Comparison of ENCODE assay signal across 1 cellular context in the genomic region with DNA sequence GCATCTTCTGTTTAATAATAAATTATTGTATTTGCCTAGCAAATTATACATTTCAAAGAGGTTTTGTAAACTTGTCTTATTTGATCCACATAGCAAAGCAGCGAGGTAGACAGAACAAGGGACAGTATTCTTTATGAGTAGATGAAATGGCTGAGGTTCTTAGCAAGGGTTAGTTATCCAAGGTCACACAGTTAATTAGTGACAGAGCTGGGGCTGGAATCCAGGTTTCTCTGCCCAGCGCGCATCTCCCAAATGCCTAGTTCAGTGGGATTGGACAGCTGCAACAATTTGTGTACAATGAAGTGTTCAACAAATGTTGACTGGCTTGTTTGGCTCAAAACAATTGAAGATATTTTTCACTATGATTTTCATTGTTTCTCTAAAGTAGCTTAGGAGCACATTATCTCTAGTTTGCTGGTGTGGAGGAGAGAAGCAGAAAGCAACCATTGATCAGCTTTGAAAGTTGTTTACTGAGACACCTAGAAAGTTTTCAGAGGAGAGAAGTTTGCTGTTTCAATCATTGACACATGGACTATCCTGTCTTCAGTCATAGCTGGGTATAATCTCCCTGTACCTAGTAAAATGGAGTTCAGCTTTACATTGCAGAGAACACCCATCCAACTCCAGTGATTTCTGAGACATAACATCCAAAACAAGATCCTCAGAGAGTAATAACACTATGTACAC.
TF ChIP-seq lines count a peak whose summit lies in the region.

No MANE protein-coding gene starts in this region.

TF ChIP-seq in HepG2, 621 proteins besides CTCF, POLR2A, EP300 and RAD21 (continued from another document and continues in another):
- TF ChIP-seq TBX3 (IDR thresholded peaks at IDR 0.05; ENCODE audit: borderline replicate concordance): no peak
- TF ChIP-seq RFXAP (CRISPR knock-in tag; IDR thresholded peaks at IDR 0.05; ENCODE audit: borderline replicate concordance): no peak
- no peak for TF ChIP-seq RBM39 (IDR thresholded peaks at IDR 0.05; ENCODE audit: low read depth, low read length, poor library complexity, severe bottlenecking)
- TF ChIP-seq MED13 (CRISPR knock-in tag; IDR thresholded peaks at IDR 0.05): no peak
- TF ChIP-seq, protein P1, sequence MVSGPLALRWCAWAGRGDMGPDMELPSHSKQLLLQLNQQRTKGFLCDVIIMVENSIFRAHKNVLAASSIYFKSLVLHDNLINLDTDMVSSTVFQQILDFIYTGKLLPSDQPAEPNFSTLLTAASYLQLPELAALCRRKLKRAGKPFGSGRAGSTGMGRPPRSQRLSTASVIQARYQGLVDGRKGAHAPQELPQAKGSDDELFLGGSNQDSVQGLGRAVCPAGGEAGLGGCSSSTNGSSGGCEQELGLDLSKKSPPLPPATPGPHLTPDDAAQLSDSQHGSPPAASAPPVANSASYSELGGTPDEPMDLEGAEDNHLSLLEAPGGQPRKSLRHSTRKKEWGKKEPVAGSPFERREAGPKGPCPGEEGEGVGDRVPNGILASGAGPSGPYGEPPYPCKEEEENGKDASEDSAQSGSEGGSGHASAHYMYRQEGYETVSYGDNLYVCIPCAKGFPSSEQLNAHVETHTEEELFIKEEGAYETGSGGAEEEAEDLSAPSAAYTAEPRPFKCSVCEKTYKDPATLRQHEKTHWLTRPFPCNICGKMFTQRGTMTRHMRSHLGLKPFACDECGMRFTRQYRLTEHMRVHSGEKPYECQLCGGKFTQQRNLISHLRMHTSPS (CRISPR knock-in tag; IDR thresholded peaks at IDR 0.05; ENCODE audit: low read depth): no peak
- TF ChIP-seq ZBTB8A (CRISPR knock-in tag; IDR thresholded peaks at IDR 0.05; ENCODE audit: borderline replicate concordance, low read depth): no peak
- no peak for TF ChIP-seq ZNF737 (CRISPR knock-in tag; IDR thresholded peaks at IDR 0.05; ENCODE audit: borderline replicate concordance)
- TF ChIP-seq ZNF343 (CRISPR knock-in tag; IDR thresholded peaks at IDR 0.05): no peak
- TF ChIP-seq NCOA1 (CRISPR knock-in tag; IDR thresholded peaks at IDR 0.05): no peak
- TF ChIP-seq SMAD3 (CRISPR knock-in tag; IDR thresholded peaks at IDR 0.05): 0 out of 2 replicates have a peak, but pooled peaks have one; percentile 46
- TF ChIP-seq SPEN (CRISPR knock-in tag; IDR thresholded peaks at IDR 0.05; ENCODE audit: low read depth): no peak
- no peak for TF ChIP-seq SP2 (CRISPR knock-in tag; IDR thresholded peaks at IDR 0.05)
- no peak for TF ChIP-seq MZF1 (CRISPR knock-in tag; IDR thresholded peaks at IDR 0.05; ENCODE audit: borderline replicate concordance)
- TF ChIP-seq RCOR2 (CRISPR knock-in tag; IDR thresholded peaks at IDR 0.05): 0 out of 2 replicates have a peak, but pooled peaks have one; percentile 14
- 0 out of 2 replicates have a peak, but pooled peaks have one; percentile 10 for TF ChIP-seq TCF7 (IDR thresholded peaks at IDR 0.05; ENCODE audit: low read depth)
- 0 out of 2 replicates have a peak, but pooled peaks have one; percentile 9 for TF ChIP-seq ZNF644 (CRISPR knock-in tag; IDR thresholded peaks at IDR 0.05; ENCODE audit: low read depth)
- TF ChIP-seq, protein P2, sequence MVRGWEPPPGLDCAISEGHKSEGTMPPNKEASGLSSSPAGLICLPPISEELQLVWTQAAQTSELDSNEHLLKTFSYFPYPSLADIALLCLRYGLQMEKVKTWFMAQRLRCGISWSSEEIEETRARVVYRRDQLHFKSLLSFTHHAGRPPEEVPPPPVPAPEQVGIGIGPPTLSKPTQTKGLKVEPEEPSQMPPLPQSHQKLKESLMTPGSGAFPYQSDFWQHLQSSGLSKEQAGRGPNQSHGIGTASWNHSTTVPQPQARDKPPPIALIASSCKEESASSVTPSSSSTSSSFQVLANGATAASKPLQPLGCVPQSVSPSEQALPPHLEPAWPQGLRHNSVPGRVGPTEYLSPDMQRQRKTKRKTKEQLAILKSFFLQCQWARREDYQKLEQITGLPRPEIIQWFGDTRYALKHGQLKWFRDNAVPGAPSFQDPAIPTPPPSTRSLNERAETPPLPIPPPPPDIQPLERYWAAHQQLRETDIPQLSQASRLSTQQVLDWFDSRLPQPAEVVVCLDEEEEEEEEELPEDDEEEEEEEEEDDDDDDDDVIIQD (CRISPR knock-in tag; IDR thresholded peaks at IDR 0.05; ENCODE audit: low read depth): peak; percentile 31; the same call in 1 of the 2 replicates
- no peak for TF ChIP-seq HDAC6 (IDR thresholded peaks at IDR 0.05; ENCODE audit: low read depth, low read length)
- no peak for TF ChIP-seq GLI4 (CRISPR knock-in tag; IDR thresholded peaks at IDR 0.05; ENCODE audit: borderline replicate concordance)
- TF ChIP-seq ZNF160 (CRISPR knock-in tag; IDR thresholded peaks at IDR 0.05): no peak
- TF ChIP-seq, protein P3, sequence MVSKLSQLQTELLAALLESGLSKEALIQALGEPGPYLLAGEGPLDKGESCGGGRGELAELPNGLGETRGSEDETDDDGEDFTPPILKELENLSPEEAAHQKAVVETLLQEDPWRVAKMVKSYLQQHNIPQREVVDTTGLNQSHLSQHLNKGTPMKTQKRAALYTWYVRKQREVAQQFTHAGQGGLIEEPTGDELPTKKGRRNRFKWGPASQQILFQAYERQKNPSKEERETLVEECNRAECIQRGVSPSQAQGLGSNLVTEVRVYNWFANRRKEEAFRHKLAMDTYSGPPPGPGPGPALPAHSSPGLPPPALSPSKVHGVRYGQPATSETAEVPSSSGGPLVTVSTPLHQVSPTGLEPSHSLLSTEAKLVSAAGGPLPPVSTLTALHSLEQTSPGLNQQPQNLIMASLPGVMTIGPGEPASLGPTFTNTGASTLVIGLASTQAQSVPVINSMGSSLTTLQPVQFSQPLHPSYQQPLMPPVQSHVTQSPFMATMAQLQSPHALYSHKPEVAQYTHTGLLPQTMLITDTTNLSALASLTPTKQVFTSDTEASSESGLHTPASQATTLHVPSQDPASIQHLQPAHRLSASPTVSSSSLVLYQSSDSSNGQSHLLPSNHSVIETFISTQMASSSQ (IDR thresholded peaks at IDR 0.05; ENCODE audit: low read depth): peak; percentile 86
- TF ChIP-seq, protein P3 (CRISPR knock-in tag; IDR thresholded peaks at IDR 0.05; ENCODE audit: borderline replicate concordance): peak; percentile 95
- TF ChIP-seq, protein P4, sequence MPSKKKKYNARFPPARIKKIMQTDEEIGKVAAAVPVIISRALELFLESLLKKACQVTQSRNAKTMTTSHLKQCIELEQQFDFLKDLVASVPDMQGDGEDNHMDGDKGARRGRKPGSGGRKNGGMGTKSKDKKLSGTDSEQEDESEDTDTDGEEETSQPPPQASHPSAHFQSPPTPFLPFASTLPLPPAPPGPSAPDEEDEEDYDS (CRISPR knock-in tag; IDR thresholded peaks at IDR 0.05): no peak
- TF ChIP-seq, protein P5, sequence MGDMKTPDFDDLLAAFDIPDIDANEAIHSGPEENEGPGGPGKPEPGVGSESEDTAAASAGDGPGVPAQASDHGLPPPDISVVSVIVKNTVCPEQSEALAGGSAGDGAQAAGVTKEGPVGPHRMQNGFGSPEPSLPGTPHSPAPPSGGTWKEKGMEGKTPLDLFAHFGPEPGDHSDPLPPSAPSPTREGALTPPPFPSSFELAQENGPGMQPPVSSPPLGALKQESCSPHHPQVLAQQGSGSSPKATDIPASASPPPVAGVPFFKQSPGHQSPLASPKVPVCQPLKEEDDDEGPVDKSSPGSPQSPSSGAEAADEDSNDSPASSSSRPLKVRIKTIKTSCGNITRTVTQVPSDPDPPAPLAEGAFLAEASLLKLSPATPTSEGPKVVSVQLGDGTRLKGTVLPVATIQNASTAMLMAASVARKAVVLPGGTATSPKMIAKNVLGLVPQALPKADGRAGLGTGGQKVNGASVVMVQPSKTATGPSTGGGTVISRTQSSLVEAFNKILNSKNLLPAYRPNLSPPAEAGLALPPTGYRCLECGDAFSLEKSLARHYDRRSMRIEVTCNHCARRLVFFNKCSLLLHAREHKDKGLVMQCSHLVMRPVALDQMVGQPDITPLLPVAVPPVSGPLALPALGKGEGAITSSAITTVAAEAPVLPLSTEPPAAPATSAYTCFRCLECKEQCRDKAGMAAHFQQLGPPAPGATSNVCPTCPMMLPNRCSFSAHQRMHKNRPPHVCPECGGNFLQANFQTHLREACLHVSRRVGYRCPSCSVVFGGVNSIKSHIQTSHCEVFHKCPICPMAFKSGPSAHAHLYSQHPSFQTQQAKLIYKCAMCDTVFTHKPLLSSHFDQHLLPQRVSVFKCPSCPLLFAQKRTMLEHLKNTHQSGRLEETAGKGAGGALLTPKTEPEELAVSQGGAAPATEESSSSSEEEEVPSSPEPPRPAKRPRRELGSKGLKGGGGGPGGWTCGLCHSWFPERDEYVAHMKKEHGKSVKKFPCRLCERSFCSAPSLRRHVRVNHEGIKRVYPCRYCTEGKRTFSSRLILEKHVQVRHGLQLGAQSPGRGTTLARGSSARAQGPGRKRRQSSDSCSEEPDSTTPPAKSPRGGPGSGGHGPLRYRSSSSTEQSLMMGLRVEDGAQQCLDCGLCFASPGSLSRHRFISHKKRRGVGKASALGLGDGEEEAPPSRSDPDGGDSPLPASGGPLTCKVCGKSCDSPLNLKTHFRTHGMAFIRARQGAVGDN (CRISPR knock-in tag; IDR thresholded peaks at IDR 0.05): no peak
- no peak for TF ChIP-seq PAF1 (CRISPR knock-in tag; IDR thresholded peaks at IDR 0.05)
- TF ChIP-seq SP1 (IDR thresholded peaks at IDR 0.05): no peak
- TF ChIP-seq SP1 (CRISPR knock-in tag; IDR thresholded peaks at IDR 0.05): no peak
- TF ChIP-seq NFIC (IDR thresholded peaks at IDR 0.05; ENCODE audit: low read length): 0 out of 2 replicates have a peak, but pooled peaks have one; percentile 35
- TF ChIP-seq ZNF607 (CRISPR knock-in tag; IDR thresholded peaks at IDR 0.05; ENCODE audit: borderline replicate concordance): no peak
- TF ChIP-seq, protein P6, sequence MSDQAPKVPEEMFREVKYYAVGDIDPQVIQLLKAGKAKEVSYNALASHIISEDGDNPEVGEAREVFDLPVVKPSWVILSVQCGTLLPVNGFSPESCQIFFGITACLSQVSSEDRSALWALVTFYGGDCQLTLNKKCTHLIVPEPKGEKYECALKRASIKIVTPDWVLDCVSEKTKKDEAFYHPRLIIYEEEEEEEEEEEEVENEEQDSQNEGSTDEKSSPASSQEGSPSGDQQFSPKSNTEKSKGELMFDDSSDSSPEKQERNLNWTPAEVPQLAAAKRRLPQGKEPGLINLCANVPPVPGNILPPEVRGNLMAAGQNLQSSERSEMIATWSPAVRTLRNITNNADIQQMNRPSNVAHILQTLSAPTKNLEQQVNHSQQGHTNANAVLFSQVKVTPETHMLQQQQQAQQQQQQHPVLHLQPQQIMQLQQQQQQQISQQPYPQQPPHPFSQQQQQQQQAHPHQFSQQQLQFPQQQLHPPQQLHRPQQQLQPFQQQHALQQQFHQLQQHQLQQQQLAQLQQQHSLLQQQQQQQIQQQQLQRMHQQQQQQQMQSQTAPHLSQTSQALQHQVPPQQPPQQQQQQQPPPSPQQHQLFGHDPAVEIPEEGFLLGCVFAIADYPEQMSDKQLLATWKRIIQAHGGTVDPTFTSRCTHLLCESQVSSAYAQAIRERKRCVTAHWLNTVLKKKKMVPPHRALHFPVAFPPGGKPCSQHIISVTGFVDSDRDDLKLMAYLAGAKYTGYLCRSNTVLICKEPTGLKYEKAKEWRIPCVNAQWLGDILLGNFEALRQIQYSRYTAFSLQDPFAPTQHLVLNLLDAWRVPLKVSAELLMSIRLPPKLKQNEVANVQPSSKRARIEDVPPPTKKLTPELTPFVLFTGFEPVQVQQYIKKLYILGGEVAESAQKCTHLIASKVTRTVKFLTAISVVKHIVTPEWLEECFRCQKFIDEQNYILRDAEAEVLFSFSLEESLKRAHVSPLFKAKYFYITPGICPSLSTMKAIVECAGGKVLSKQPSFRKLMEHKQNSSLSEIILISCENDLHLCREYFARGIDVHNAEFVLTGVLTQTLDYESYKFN (CRISPR knock-in tag; conservative IDR thresholded peaks at IDR 0.05): peak; percentile 79
- TF ChIP-seq TEAD2 (CRISPR knock-in tag; IDR thresholded peaks at IDR 0.05): no peak
- TF ChIP-seq, protein P7, sequence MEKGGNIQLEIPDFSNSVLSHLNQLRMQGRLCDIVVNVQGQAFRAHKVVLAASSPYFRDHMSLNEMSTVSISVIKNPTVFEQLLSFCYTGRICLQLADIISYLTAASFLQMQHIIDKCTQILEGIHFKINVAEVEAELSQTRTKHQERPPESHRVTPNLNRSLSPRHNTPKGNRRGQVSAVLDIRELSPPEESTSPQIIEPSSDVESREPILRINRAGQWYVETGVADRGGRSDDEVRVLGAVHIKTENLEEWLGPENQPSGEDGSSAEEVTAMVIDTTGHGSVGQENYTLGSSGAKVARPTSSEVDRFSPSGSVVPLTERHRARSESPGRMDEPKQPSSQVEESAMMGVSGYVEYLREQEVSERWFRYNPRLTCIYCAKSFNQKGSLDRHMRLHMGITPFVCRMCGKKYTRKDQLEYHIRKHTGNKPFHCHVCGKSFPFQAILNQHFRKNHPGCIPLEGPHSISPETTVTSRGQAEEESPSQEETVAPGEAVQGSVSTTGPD (CRISPR knock-in tag; IDR thresholded peaks at IDR 0.05): no peak
- TF ChIP-seq FOXP1 (IDR thresholded peaks at IDR 0.05): no peak
- peak; percentile 76 for TF ChIP-seq FOXP1 (CRISPR knock-in tag; IDR thresholded peaks at IDR 0.05)
- TF ChIP-seq, protein P8, sequence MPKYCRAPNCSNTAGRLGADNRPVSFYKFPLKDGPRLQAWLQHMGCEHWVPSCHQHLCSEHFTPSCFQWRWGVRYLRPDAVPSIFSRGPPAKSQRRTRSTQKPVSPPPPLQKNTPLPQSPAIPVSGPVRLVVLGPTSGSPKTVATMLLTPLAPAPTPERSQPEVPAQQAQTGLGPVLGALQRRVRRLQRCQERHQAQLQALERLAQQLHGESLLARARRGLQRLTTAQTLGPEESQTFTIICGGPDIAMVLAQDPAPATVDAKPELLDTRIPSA (CRISPR knock-in tag; IDR thresholded peaks at IDR 0.05; ENCODE audit: borderline replicate concordance): no peak
- TF ChIP-seq, protein P9, sequence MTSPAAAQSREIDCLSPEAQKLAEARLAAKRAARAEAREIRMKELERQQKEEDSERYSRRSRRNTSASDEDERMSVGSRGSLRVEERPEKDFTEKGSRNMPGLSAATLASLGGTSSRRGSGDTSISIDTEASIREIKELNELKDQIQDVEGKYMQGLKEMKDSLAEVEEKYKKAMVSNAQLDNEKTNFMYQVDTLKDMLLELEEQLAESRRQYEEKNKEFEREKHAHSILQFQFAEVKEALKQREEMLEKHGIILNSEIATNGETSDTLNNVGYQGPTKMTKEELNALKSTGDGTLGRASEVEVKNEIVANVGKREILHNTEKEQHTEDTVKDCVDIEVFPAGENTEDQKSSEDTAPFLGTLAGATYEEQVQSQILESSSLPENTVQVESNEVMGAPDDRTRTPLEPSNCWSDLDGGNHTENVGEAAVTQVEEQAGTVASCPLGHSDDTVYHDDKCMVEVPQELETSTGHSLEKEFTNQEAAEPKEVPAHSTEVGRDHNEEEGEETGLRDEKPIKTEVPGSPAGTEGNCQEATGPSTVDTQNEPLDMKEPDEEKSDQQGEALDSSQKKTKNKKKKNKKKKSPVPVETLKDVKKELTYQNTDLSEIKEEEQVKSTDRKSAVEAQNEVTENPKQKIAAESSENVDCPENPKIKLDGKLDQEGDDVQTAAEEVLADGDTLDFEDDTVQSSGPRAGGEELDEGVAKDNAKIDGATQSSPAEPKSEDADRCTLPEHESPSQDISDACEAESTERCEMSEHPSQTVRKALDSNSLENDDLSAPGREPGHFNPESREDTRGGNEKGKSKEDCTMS (CRISPR knock-in tag; conservative IDR thresholded peaks at IDR 0.05): no peak
